ENCODE assay signal across 19 cellular contexts in genomic region chr18:80184243-80184772, GRCh38.
A peak's percentile ranks its signal among the peaks of the same experiment; 100 is the strongest.
DNase-seq lines count a peak whose midpoint lies in the region; ATAC-seq and TF ChIP-seq lines count a peak whose summit lies in the region.
"Had no signal": no experiment of that assay in that cellular context is flagged by ENCODE, and none has a peak within 500 bp of the region (broad histone marks: within the 10 kb centered on the region; RNA-seq: fewer than 3 reads in every experiment).

No MANE protein-coding gene starts in this region.

- H3K4me3 ChIP-seq in heart right ventricle = no peak overlapping the region
- no peak overlapping the region for H3K4me3 ChIP-seq in osteoblast (ENCODE audit: insufficient read depth, low read length)
- no peak overlapping the region for H3K4me3 ChIP-seq in upper lobe of right lung
- H3K4me3 ChIP-seq in PC-9 = no peak overlapping the region
- no peak overlapping the region for H3K4me3 ChIP-seq in OCI-LY7 (ENCODE audit: low read depth, low read length, poor library complexity, severe bottlenecking)
- H3K4me3 ChIP-seq: A549 had no signal

- H2AFZ ChIP-seq in osteoblast (ENCODE audit: low read length) = no peak overlapping the region
- H2AFZ ChIP-seq in PC-9 = no peak overlapping the region
- no peak overlapping the region for H2AFZ ChIP-seq in OCI-LY7 (ENCODE audit: low read length)

- intact Hi-C loops in cardiac septum (cut with DNase I) = no loop called here
- intact Hi-C loops in heart right ventricle (cut with DNase I) = no loop called here
- intact Hi-C loops in upper lobe of right lung (cut with DNase I) = no loop called here
- intact Hi-C loops in PC-9 (cut with micrococcal nuclease; ENCODE audit: unreplicated experiment) = no loop called here
- intact Hi-C loops in OCI-LY7 (cut with micrococcal nuclease; ENCODE audit: unreplicated experiment) = no loop called here

- no TSS peak for BruUV-seq in PC-9 (replicated peaks; lab: Mats Ljungman, UMichigan)
- no TSS peak for BruUV-seq in OCI-LY7 (replicated peaks; lab: Mats Ljungman, UMichigan)

- H3K9me2 ChIP-seq in PC-9 (ENCODE audit: insufficient read depth) (no peaks in the 10 kb centered on the region), OCI-LY7 (ENCODE audit: insufficient read depth, low read length) (no peaks in the 10 kb centered on the region)

- POLR2A ChIA-PET in PC-9 (lab: Charles Lee; ENCODE audit: unreplicated experiment) = no interaction called here
- POLR2A ChIA-PET in OCI-LY7 (lab: Charles Lee) = interaction anchor here (0.6 kb wide), 1 partner anchor 888 kb away, joined by 5 read pairs; no protein-coding TSS in a partner anchor

- 96 to 97% methylated on average over 26 of the region's 26 CpGs for WGBS in heart right ventricle, 2 donors

- CTCF ChIA-PET in PC-9 (lab: Charles Lee) = no interaction called here
- CTCF ChIA-PET in OCI-LY7 (lab: Charles Lee; ENCODE audit: unreplicated experiment) = no interaction called here

- H3F3A ChIP-seq in PC-9 (ENCODE audit: insufficient read depth, low read depth) = no peaks in the 10 kb centered on the region

- ATAC-seq in heart right ventricle = no peak
- no peak for ATAC-seq in upper lobe of right lung
- no peak for ATAC-seq in HG02798 (IDR thresholded peaks at IDR 0.05; ENCODE audit: poor library complexity, unreplicated experiment)
- ATAC-seq: A549, HCT116 had no signal

- peak; percentile 63 for DNase-seq in cardiac septum (ENCODE audit: low spot score)
- DNase-seq in heart right ventricle = no peak
- DNase-seq in osteoblast (ENCODE audit: insufficient read length, low spot score, missing footprints) = peak; percentile 29
- DNase-seq in upper lobe of right lung = peak; percentile 51
- DNase-seq in PC-9 = no peak
- DNase-seq in OCI-LY7 (ENCODE audit: low spot score) = no peak
- DNase-seq: AML-193; Caco-2; CD4-positive, alpha-beta T cell; DMS79; GDM1; GOT3; H7; HFFc6 had no signal

- no peak overlapping the region for H3K27ac ChIP-seq in heart right ventricle
- no peak overlapping the region for H3K27ac ChIP-seq in osteoblast (ENCODE audit: low read depth, low read length)
- no peak overlapping the region for H3K27ac ChIP-seq in upper lobe of right lung
- no peak overlapping the region for H3K27ac ChIP-seq in PC-9
- H3K27ac ChIP-seq in OCI-LY7 (ENCODE audit: low read depth, low read length, poor library complexity, severe bottlenecking) = no peak overlapping the region
- H3K27ac ChIP-seq: 22Rv1, A549, C4-2B had no signal

- H3K79me2 ChIP-seq in osteoblast (ENCODE audit: insufficient read depth, low read length) = no peaks in the 10 kb centered on the region
- H3K79me2 ChIP-seq in PC-9 (ENCODE audit: low read depth) = no peaks in the 10 kb centered on the region
- no peaks in the 10 kb centered on the region for H3K79me2 ChIP-seq in OCI-LY7 (ENCODE audit: insufficient read depth, low read depth, low read length)

- no peaks in the 10 kb centered on the region for H3K36me3 ChIP-seq in heart right ventricle
- H3K36me3 ChIP-seq in osteoblast (ENCODE audit: insufficient read depth, low read length) = no peaks in the 10 kb centered on the region
- no peaks in the 10 kb centered on the region for H3K36me3 ChIP-seq in upper lobe of right lung
- H3K36me3 ChIP-seq in PC-9 (ENCODE audit: low read depth) = no peaks in the 10 kb centered on the region
- no peaks in the 10 kb centered on the region for H3K36me3 ChIP-seq in OCI-LY7 (ENCODE audit: insufficient read depth, low read length)

- H3K27me3 ChIP-seq in heart right ventricle = peaks cover 0 to 3% (median 0%) of the 10 kb centered on the region in 7 donors
- H3K27me3 ChIP-seq in osteoblast (ENCODE audit: insufficient read depth, low read length) = peaks cover 17% of the 10 kb centered on the region
- H3K27me3 ChIP-seq in upper lobe of right lung = no peaks in the 10 kb centered on the region
- H3K27me3 ChIP-seq in PC-9 (ENCODE audit: insufficient read depth, low read depth) = peaks cover 82% of the 10 kb centered on the region

- H3K4me1 ChIP-seq in heart right ventricle (no peaks in the 10 kb centered on the region), osteoblast (ENCODE audit: insufficient read depth, low read length) (no peaks in the 10 kb centered on the region), upper lobe of right lung (no peaks in the 10 kb centered on the region), PC-9 (replicated peaks; ENCODE audit: insufficient read depth) (no peaks in the 10 kb centered on the region), OCI-LY7 (ENCODE audit: insufficient read depth, low read length, poor library complexity, severe bottlenecking) (no peaks in the 10 kb centered on the region)
- H3K4me1 ChIP-seq: A549, Caco-2 had no signal

- TF ChIP-seq CTCF in heart right ventricle (IDR thresholded peaks at IDR 0.05) = no peak
- no peak for TF ChIP-seq CTCF in osteoblast (IDR thresholded peaks at IDR 0.05; ENCODE audit: extremely low read depth, low read depth, low read length)
- no peak for TF ChIP-seq CTCF in upper lobe of right lung (IDR thresholded peaks at IDR 0.05)
- TF ChIP-seq CTCF in PC-9 (conservative IDR thresholded peaks at IDR 0.05) = no peak
- no peak for TF ChIP-seq CTCF in OCI-LY7 (conservative IDR thresholded peaks at IDR 0.05; ENCODE audit: low read length)

- H3K4me2 ChIP-seq in osteoblast (ENCODE audit: insufficient read depth, low read length) (no peak overlapping the region), PC-9 (no peak overlapping the region), OCI-LY7 (ENCODE audit: low read length) (no peak overlapping the region)
- H3K4me2 ChIP-seq: A549 had no signal

- no peaks in the 10 kb centered on the region for H4K20me1 ChIP-seq in osteoblast (ENCODE audit: insufficient read depth, low read length)
- no peaks in the 10 kb centered on the region for H4K20me1 ChIP-seq in PC-9 (ENCODE audit: insufficient read depth)
- no peaks in the 10 kb centered on the region for H4K20me1 ChIP-seq in OCI-LY7 (ENCODE audit: insufficient read depth, low read length)

- H3K9me3 ChIP-seq in heart right ventricle (no peaks in the 10 kb centered on the region), osteoblast (ENCODE audit: low read depth, low read length) (no peaks in the 10 kb centered on the region), upper lobe of right lung (no peaks in the 10 kb centered on the region), PC-9 (ENCODE audit: insufficient read depth, low read depth) (no peaks in the 10 kb centered on the region), OCI-LY7 (ENCODE audit: low read length) (no peaks in the 10 kb centered on the region)
- H3K9me3 ChIP-seq: A549, Caco-2 had no signal

Comparison
In these comparisons a context has a peak if more than half of its experiments do, and no peak if none do; other contexts are left out.
1. DNase-seq: peak in cardiac septum (single experiment), osteoblast (single experiment) and upper lobe of right lung (single experiment); none in heart right ventricle (0 of 2), PC-9 (0 of 2) and OCI-LY7 (single experiment).